In genomic region chr5:151153300-151153699, GRCh38 we compare ENCODE assay signal across 13 cellular contexts. TPM values are rescaled to one million over a fixed set of nuclear protein-coding genes. Genes with fewer than 3 reads are reported as not detected.
DNase-seq lines count a peak whose midpoint lies in the region; TF ChIP-seq lines count a peak whose summit lies in the region.
"Had no signal": no experiment of that assay in that cellular context is flagged by ENCODE, and none has a peak within 500 bp of the region (broad histone marks: within the 10 kb centered on the region; RNA-seq: fewer than 3 reads in every experiment).

No MANE protein-coding gene starts in this region.

- H3K4me1 ChIP-seq in adipocyte (ENCODE audit: control insufficient read depth, insufficient read depth, low read length): peaks cover 71% of the 10 kb centered on the region

- H3K9me3 Mint-ChIP-seq in CD14-positive monocyte: no peaks in the 10 kb centered on the region
- no peaks in the 10 kb centered on the region for H3K9me3 Mint-ChIP-seq in HFFc6
- no peaks in the 10 kb centered on the region for H3K9me3 Mint-ChIP-seq in neural crest cell

- peaks cover 41% of the 10 kb centered on the region for H3K36me3 ChIP-seq in adipocyte (ENCODE audit: control insufficient read depth, insufficient read depth, low read length, severe bottlenecking)

- H3K4me3 Mint-ChIP-seq in CD14-positive monocyte: no peak overlapping the region
- peak overlapping the region; percentile 29 for H3K4me3 Mint-ChIP-seq in HFFc6
- H3K4me3 Mint-ChIP-seq in neural crest cell: peak overlapping the region; percentile 48

- TF ChIP-seq CTCF in CD14-positive monocyte (IDR thresholded peaks at IDR 0.05): no peak
- no peak for TF ChIP-seq CTCF in HFFc6 (IDR thresholded peaks at IDR 0.05)
- TF ChIP-seq CTCF in neural crest cell (conservative IDR thresholded peaks at IDR 0.05): no peak
- no peak for TF ChIP-seq CTCF in GM10266 (IDR thresholded peaks at IDR 0.05; ENCODE audit: control insufficient read depth, insufficient read depth, low read depth, missing control alignments)
- TF ChIP-seq CTCF in GM13977 (IDR thresholded peaks at IDR 0.05; ENCODE audit: extremely low read depth, insufficient read depth, missing control alignments): no peak

- no peaks in the 10 kb centered on the region for H3K9me3 ChIP-seq in adipocyte (ENCODE audit: control insufficient read depth, low read length)

- intact Hi-C loops in CD14-positive monocyte (cut with micrococcal nuclease): no loop called here

- no peak overlapping the region for H3K9ac ChIP-seq in adipocyte (ENCODE audit: low read length)

- peaks cover 91% of the 10 kb centered on the region for H3K4me1 Mint-ChIP-seq in CD14-positive monocyte
- H3K4me1 Mint-ChIP-seq in HFFc6 (ENCODE audit: low read depth): peaks cover 84% of the 10 kb centered on the region
- H3K4me1 Mint-ChIP-seq in neural crest cell: peaks cover 78% of the 10 kb centered on the region

- H3K36me3 Mint-ChIP-seq in CD14-positive monocyte (peaks cover 11 to 13% of the 10 kb centered on the region in 2 donors), HFFc6 (ENCODE audit: low read depth) (peaks cover 33% of the 10 kb centered on the region), neural crest cell (ENCODE audit: low read depth) (no peaks in the 10 kb centered on the region)

- H3K4me3 ChIP-seq in adipocyte (ENCODE audit: low read length): peak overlapping the region; percentile 26
- H3K4me3 ChIP-seq: coronary artery had no signal

- no peak for DNase-seq in CD14-positive monocyte (ENCODE audit: low spot score)
- no peak for DNase-seq in HFFc6
- DNase-seq in adipocyte (ENCODE audit: low read depth): no peak
- no peak for DNase-seq in neural crest cell (ENCODE audit: low read depth, low spot score)
- no peak for DNase-seq in GM10266 (ENCODE audit: extremely low spot score)
- DNase-seq in SW480 (ENCODE audit: low spot score): no peak
- no peak for DNase-seq in GM13977 (ENCODE audit: low spot score)
- DNase-seq in cerebellum (ENCODE audit: low spot score): no peak
- DNase-seq: activated CD8-positive, alpha-beta memory T cell treated with anti-CD3 and anti-CD28 coated beads, Interleukin-2, amount 50 U/mL, for 48 hours; glutamatergic neuron; NCI-H1417; NCI-H774 had no signal

- H3K27ac Mint-ChIP-seq in CD14-positive monocyte: peak overlapping the region in 6 of 7 donors; percentile 54 to 98 (median 92)
- peak overlapping the region; percentile 92 for H3K27ac Mint-ChIP-seq in HFFc6
- H3K27ac Mint-ChIP-seq in neural crest cell (ENCODE audit: unreplicated experiment): no peak overlapping the region

- no peaks in the 10 kb centered on the region for H3K27me3 ChIP-seq in adipocyte (replicated peaks; ENCODE audit: control insufficient read depth, insufficient read depth, low read length)

- in situ Hi-C loops in GM13977 (cut with MboI; ENCODE audit: low pct_unique_long_range_greater_than_20kb, low sequenced_read_pairs, unreplicated experiment): no loop called here

- H3K27me3 Mint-ChIP-seq in CD14-positive monocyte (ENCODE audit: low read depth in 3 of 3) (peaks cover 0 to 2% (median under 1%) of the 10 kb centered on the region in 3 donors), HFFc6 (ENCODE audit: insufficient read depth) (peaks cover 4% of the 10 kb centered on the region), neural crest cell (ENCODE audit: low read depth) (no peaks in the 10 kb centered on the region)

RNA-seq across cellular contexts. Expression of gene ANXA6, which starts 4.3 kb away (rescaled TPM):
- polyA plus RNA-seq in CD14-positive monocyte: 100 to 1,000 TPM in 1 of 2 donors, 10 to 100 TPM in 1; 93.5 to 124 TPM
- 100 to 1,000 TPM; 507 to 578 (median 546) TPM for total RNA-seq in HFFc6 (2021; fragmentation: NEBNext Ultra II Directional; extraction: Animal tissue kit (Norgen Biotek cat#: 25700))
- total RNA-seq in neural crest cell (142 and 151 TPM in 2 replicates), cerebellum (80.7 TPM)

Comparison
In these comparisons a context has a peak if more than half of its experiments do, and no peak if none do; other contexts are left out.
1. H3K4me3 Mint-ChIP-seq: peak in HFFc6 (single experiment) and neural crest cell (single experiment); none in CD14-positive monocyte (0 of 2).